Comparison of ENCODE assay signal across 8 cellular contexts in the genomic region with DNA sequence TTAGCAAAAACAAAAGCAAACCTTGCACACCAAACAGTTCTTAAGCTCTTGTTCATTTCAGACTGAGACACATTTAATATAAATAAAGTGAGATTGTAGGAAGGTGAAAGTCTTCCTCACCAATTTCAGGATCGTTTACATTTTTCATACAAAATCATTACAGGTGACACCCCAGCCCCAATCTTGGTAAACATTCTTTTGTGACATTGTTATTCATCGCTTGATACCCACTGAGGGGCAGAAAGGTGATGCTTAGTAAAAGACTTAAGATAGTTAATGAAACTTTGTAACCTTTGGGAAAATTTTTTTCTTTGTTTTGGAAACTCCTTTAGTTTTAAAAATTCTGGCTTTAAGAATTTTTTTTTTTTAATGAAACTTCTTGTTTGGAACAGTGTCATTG. TPM values are rescaled to one million over a fixed set of nuclear protein-coding genes. Genes with fewer than 3 reads are reported as not detected.
DNase-seq lines count a peak whose midpoint lies in the region; ATAC-seq and TF ChIP-seq lines count a peak whose summit lies in the region.

No MANE protein-coding gene starts in this region.

- H3K9me2 ChIP-seq in GM23338 (ENCODE audit: insufficient read depth), result no peaks in the 10 kb centered on the region

- CTCF ChIA-PET in HEK293T (lab: Yijun Ruan, JAX), result no interaction called here

- H3K4me1 ChIP-seq in GM23338 (ENCODE audit: insufficient read depth) (peaks cover 16% of the 10 kb centered on the region), SJSA1 (replicated peaks) (peaks cover 8% of the 10 kb centered on the region; the same call in 1 of the 2 replicates), sigmoid colon (peaks cover 0 to 47% (median 42%) of the 10 kb centered on the region in 4 donors)

- H3F3A ChIP-seq in GM23338 (replicated peaks; ENCODE audit: low read depth), result no peaks in the 10 kb centered on the region

- peak overlapping the region; percentile 90 for H3K27ac ChIP-seq in GM23338 (ENCODE audit: low read depth)
- H3K27ac ChIP-seq in SJSA1, result peak overlapping the region; percentile 22; the same call in 1 of the 2 replicates
- peak overlapping the region; percentile 99 to 100 (median 99) for H3K27ac ChIP-seq in sigmoid colon

- H4K20me1 ChIP-seq in GM23338 (replicated peaks; ENCODE audit: insufficient read depth), result peaks cover 5% of the 10 kb centered on the region; the same call in 1 of the 2 replicates

- H3K27me3 Mint-ChIP-seq in GM23338 (ENCODE audit: insufficient read depth, low read depth, poor library complexity), result peaks cover 10% of the 10 kb centered on the region

- peaks cover 41% of the 10 kb centered on the region for H3K36me3 Mint-ChIP-seq in GM23338 (ENCODE audit: low read depth)

- TF ChIP-seq EP300 in sigmoid colon (IDR thresholded peaks at IDR 0.05), result no peak

- intact Hi-C loops in sigmoid colon (cut with DNase I) (no loop called here), posterior vena cava (cut with DNase I) (no loop called here)

- H3K9me3 Mint-ChIP-seq in GM23338, result 0 out of 3 replicates have a peak, but pooled peaks cover 2% of the 10 kb centered on the region

- no peak overlapping the region for H2AFZ ChIP-seq in GM23338

- peak overlapping the region; percentile 80 for H3K4me2 ChIP-seq in GM23338

- H3K79me2 ChIP-seq in GM23338 (replicated peaks; ENCODE audit: insufficient read depth), result peaks cover 49% of the 10 kb centered on the region

- DNase-seq in GM23338 (ENCODE audit: low spot score) (peak; percentile 66), SJSA1 (ENCODE audit: low read depth in 1 of 2, low spot score in 2 of 2) (no peak), fibroblast of pulmonary artery (ENCODE audit: low read depth) (no peak), sigmoid colon (no peak), HEK293T (ENCODE audit: extremely low spot score) (no peak), posterior vena cava (ENCODE audit: low spot score) (no peak)

- TF ChIP-seq CTCF in GM23338 (conservative IDR thresholded peaks at IDR 0.05; ENCODE audit: low read depth in 2 of 2) (no peak), fibroblast of pulmonary artery (IDR thresholded peaks at IDR 0.05; ENCODE audit: low read length, missing control alignments) (no peak), sigmoid colon (IDR thresholded peaks at IDR 0.05) (no peak)

- H3K4me3 ChIP-seq in GM23338, result peak overlapping the region; percentile 74
- H3K4me3 ChIP-seq in SJSA1, result peak overlapping the region; percentile 69
- peak overlapping the region; percentile 95 for H3K4me3 ChIP-seq in fibroblast of pulmonary artery (replicated peaks; ENCODE audit: low read depth, low read length)
- H3K4me3 ChIP-seq in sigmoid colon, result peak overlapping the region; percentile 69 to 97 (median 86)

- no peak for ATAC-seq in GM23338
- no peak for ATAC-seq in HG02938 (IDR thresholded peaks at IDR 0.05; ENCODE audit: unreplicated experiment)
- ATAC-seq in GM19455 (IDR thresholded peaks at IDR 0.05; ENCODE audit: unreplicated experiment), result no peak

- H3K27ac Mint-ChIP-seq in GM23338, result peak overlapping the region; percentile 81

- WGBS in sigmoid colon, 2 donors, result 4 to 20% methylated on average over 2 of the region's 2 CpGs

- no peak for TF ChIP-seq POLR2A in sigmoid colon (IDR thresholded peaks at IDR 0.05)

- H3K9me3 ChIP-seq in SJSA1 (replicated peaks) (no peaks in the 10 kb centered on the region), sigmoid colon (no peaks in the 10 kb centered on the region)

- peaks cover 18% of the 10 kb centered on the region for H3K4me1 Mint-ChIP-seq in GM23338

- H3K27me3 ChIP-seq in GM23338 (ENCODE audit: insufficient read depth), result no peaks in the 10 kb centered on the region
- no peaks in the 10 kb centered on the region for H3K27me3 ChIP-seq in SJSA1 (replicated peaks)
- H3K27me3 ChIP-seq in sigmoid colon, result no peaks in the 10 kb centered on the region

- POLR2A ChIA-PET in HEK293T (lab: Yijun Ruan, JAX), result interaction anchor here (0.9 kb wide), 1 partner anchor 123 kb away, joined by 3 read pairs; no protein-coding TSS in a partner anchor

- H3K36me3 ChIP-seq in GM23338 (ENCODE audit: insufficient read depth) (no peaks in the 10 kb centered on the region), SJSA1 (peaks cover 25% of the 10 kb centered on the region), sigmoid colon (no peaks in the 10 kb centered on the region)

- peak overlapping the region; percentile 83 for H3K4me3 Mint-ChIP-seq in GM23338

TF ChIP-seq in GM23338, 12 proteins besides CTCF, POLR2A, EP300 and RAD21:
- TF ChIP-seq JUNB (IDR thresholded peaks at IDR 0.05; ENCODE audit: unreplicated experiment) (no peak), NANOG (IDR thresholded peaks at IDR 0.05; ENCODE audit: borderline replicate concordance) (peak; percentile 86)

TF ChIP-seq in HEK293T, 16 proteins besides CTCF, POLR2A, EP300 and RAD21:
- TF ChIP-seq, protein P1, sequence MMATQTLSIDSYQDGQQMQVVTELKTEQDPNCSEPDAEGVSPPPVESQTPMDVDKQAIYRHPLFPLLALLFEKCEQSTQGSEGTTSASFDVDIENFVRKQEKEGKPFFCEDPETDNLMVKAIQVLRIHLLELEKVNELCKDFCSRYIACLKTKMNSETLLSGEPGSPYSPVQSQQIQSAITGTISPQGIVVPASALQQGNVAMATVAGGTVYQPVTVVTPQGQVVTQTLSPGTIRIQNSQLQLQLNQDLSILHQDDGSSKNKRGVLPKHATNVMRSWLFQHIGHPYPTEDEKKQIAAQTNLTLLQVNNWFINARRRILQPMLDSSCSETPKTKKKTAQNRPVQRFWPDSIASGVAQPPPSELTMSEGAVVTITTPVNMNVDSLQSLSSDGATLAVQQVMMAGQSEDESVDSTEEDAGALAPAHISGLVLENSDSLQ (IDR thresholded peaks at IDR 0.05), result no peak
- TF ChIP-seq CTBP1 (IDR thresholded peaks at IDR 0.05; ENCODE audit: borderline replicate concordance) (no peak), HDGF (IDR thresholded peaks at IDR 0.05; ENCODE audit: borderline replicate concordance) (no peak), ARNT (IDR thresholded peaks at IDR 0.05) (no peak), L3MBTL2 (conservative IDR thresholded peaks at IDR 0.05) (no peak), FOXA1 (IDR thresholded peaks at IDR 0.05) (no peak), FOXK2 (IDR thresholded peaks at IDR 0.05) (no peak), SUZ12 (IDR thresholded peaks at IDR 0.05) (no peak), ELF4 (IDR thresholded peaks at IDR 0.05) (no peak), FOXM1 (IDR thresholded peaks at IDR 0.05; ENCODE audit: borderline replicate concordance) (no peak), ZNF384 (IDR thresholded peaks at IDR 0.05) (no peak), BHLHE40 (IDR thresholded peaks at IDR 0.05; ENCODE audit: borderline replicate concordance) (no peak), NFRKB (IDR thresholded peaks at IDR 0.05) (no peak), TARDBP (IDR thresholded peaks at IDR 0.05) (no peak)

RNA-seq across cellular contexts. Expression of gene ARID2, which starts 1.9 kb away (rescaled TPM):
- total RNA-seq in GM23338 (2014; rRNA removed; shearing (Covaris generic)), result 44.4 and 54.9 TPM in 2 replicates
- polyA plus RNA-seq in GM23338 (2016; fragmentation: Nextera tagmentation; extraction: Ambion mirVana) (24.8 and 26.5 TPM in 2 replicates), sigmoid colon (1 to 10 TPM; 3.2 to 6.5 (median 3.6) TPM)
- 6.6 and 12.0 TPM in 2 replicates for total RNA-seq in SJSA1 (2014; rRNA removed; shearing (Covaris generic))
- total RNA-seq in sigmoid colon (10 to 100 TPM; 31.0 to 42.4 (median 37.4) TPM), posterior vena cava (10 to 100 TPM; 26.6 to 27.8 TPM)

Comparison
In these comparisons a context has a peak if more than half of its experiments do, and no peak if none do; other contexts are left out.
1. H3K27ac ChIP-seq: peak in every context shown above with its lines; median percentile 99 in sigmoid colon; 90 in GM23338; 22 in SJSA1.